23 cellular contexts compared by ENCODE assay signal in the genomic region with DNA sequence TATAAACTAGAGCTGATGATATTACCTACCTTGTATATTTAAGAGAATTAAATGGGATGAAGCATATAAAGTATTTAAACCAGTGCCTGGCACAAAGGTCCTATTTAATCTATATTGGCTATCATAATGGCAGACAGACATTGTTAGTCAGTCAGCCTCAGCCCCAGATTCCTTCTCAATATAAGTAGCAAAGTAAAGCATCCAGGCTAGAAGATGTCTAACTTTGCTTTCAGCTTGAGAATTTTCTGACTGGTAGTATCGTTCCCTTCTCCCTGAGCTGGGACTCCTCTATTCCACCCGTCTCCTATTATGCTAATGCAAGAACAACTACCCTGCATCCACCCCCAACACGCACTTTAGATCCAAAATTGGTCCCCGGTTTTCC.
"Had no signal": no experiment of that assay in that cellular context is flagged by ENCODE, and none has a peak within 500 bp of the region (broad histone marks: within the 10 kb centered on the region; RNA-seq: fewer than 3 reads in every experiment).

No MANE protein-coding gene starts in this region.

- ATAC-seq: mucosa of descending colon; naive thymus-derived CD4-positive, alpha-beta T cell; right lobe of liver; stimulated activated naive CD8-positive, alpha-beta T cell treated with anti-CD3 and anti-CD28 coated beads, Interleukin-15, amount 100 ng/mL, for 72 hours had no signal

- H3K9ac ChIP-seq: neural progenitor cell had no signal

- DNase-seq: islet precursor cell; left ventricle myocardium inferior; mesendoderm; midbrain; mucosa of descending colon; naive thymus-derived CD4-positive, alpha-beta T cell; occipital lobe; ovary; right lobe of liver; stimulated activated CD4-positive, alpha-beta T cell treated with anti-CD3 and anti-CD28 coated beads, Interleukin-1b, Interleukin-23, amount 100 ng/mL, for 48 hours; stimulated activated CD4-positive, alpha-beta T cell treated with anti-CD3 and anti-CD28 coated beads, Interleukin-2, amount 100 ng/mL, for 48 hours; stimulated activated CD4-positive, alpha-beta T cell treated with anti-CD3 and anti-CD28 coated beads, Interleukin-4, amount 100 ng/mL, for 4 hours; stimulated activated CD8-positive, alpha-beta memory T cell treated with anti-CD3 and anti-CD28 coated beads, Interleukin-4, amount 100 ng/mL, for 48 hours; stimulated activated naive CD4-positive, alpha-beta T cell treated with Interleukin-2 at 50 U/mL for 16 hours; stimulated activated naive CD8-positive, alpha-beta T cell treated with anti-CD3 and anti-CD28 coated beads, Interleukin-15, amount 100 ng/mL, for 72 hours; substantia nigra; uterus had no signal

- H3K4me2 ChIP-seq: neural progenitor cell, smooth muscle cell had no signal

- H3K27me3 ChIP-seq: neural progenitor cell, ovary, right atrium auricular region, right lobe of liver, tibial nerve, uterus had no signal

- H2AFZ ChIP-seq: neural progenitor cell had no signal

- H3K36me3 ChIP-seq: left ventricle myocardium inferior, neural progenitor cell, neutrophil, ovary, right atrium auricular region, right lobe of liver, tibial nerve, uterus had no signal

- H3K27ac ChIP-seq: left ventricle myocardium inferior, neural progenitor cell, neutrophil, ovary, right atrium auricular region, right lobe of liver, tibial nerve, uterus had no signal

- H3K4me3 ChIP-seq: left ventricle myocardium inferior, lung, mucosa of descending colon, neural progenitor cell, ovary, right atrium auricular region, right lobe of liver, smooth muscle cell, tibial nerve, uterus had no signal

- H3K9me3 ChIP-seq: mucosa of descending colon, neutrophil, ovary, right atrium auricular region, right lobe of liver, tibial nerve, uterus had no signal

- H3K4me1 ChIP-seq: left ventricle myocardium inferior, right atrium auricular region, right lobe of liver, uterus had no signal
